29 cellular contexts compared by ENCODE assay signal in the genomic region with DNA sequence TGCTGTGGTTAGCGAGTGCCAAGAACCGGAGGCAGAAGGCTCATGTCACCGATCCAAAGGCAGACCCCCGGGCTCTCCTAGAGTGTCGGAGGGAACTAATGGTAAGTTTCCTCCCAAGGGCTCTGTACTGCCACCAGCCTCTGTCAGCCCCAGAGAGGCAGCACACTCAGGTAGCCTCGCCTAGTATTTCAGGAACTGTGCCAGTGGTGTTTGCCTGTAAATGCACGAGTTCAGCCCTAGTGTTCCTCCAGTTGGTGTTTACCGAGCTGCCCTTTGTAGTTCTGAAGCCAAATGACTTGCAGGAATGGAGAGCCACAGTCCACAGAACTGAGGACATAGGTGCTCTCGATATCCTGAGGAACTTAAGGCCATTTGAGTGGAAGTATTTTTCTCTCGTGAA.
DNase-seq lines count a peak whose midpoint lies in the region; ATAC-seq and TF ChIP-seq lines count a peak whose summit lies in the region.
"Had no signal": no experiment of that assay in that cellular context is flagged by ENCODE, and none has a peak within 500 bp of the region (broad histone marks: within the 10 kb centered on the region; RNA-seq: fewer than 3 reads in every experiment).

No MANE protein-coding gene starts in this region.

- H3K4me3 Mint-ChIP-seq in mesothelial cell of epicardium: no peak overlapping the region
- H3K4me3 Mint-ChIP-seq: activated CD4-positive, alpha-beta T cell treated with anti-CD3 and anti-CD28 coated beads for 36 hours; activated T-cell treated with anti-CD3 and anti-CD28 coated beads, Interleukin-2, amount 50 U/mL, for 4 hours; dendritic cell treated with granulocyte-macrophage colony-stimulating factor and Interleukin-4, amounts not matched to agents 40 ng/mL and 50 ng/mL, for 4 days; naive thymus-derived CD4-positive, alpha-beta T cell; T-helper 17 cell had no signal

- DNase-seq in heart left ventricle: no peak
- DNase-seq in cardiac septum (ENCODE audit: low spot score): no peak
- DNase-seq in left lung: no peak
- peak; percentile 77 for DNase-seq in stomach
- no peak for DNase-seq in putamen (ENCODE audit: low spot score)
- no peak for DNase-seq in stimulated activated naive CD4-positive, alpha-beta T cell (lab: John Stamatoyannopoulos, UW)
- no peak for DNase-seq in mesothelial cell of epicardium (ENCODE audit: low spot score in 2 of 2, unreplicated experiment in 2 of 2)
- DNase-seq: activated CD4-positive, alpha-beta T cell treated with anti-CD3 and anti-CD28 coated beads for 36 hours; activated naive CD4-positive, alpha-beta T cell treated with Interleukin-2 at 50 U/mL for 16 hours; activated T-cell treated with anti-CD3 and anti-CD28 coated beads, Interleukin-2, amount 50 U/mL, for 4 hours; amygdala; COR-L47; DMS79 treated with DMSO at 0.1 percent for 48 hours; H7; Kasumi-1; kidney glomerular epithelial cell; mesendoderm; naive thymus-derived CD4-positive, alpha-beta T cell; NCI-H1048; NCI-H1694 treated with DMSO at 0.1 percent for 48 hours; NCI-H2171 treated with DMSO at 0.1 percent for 48 hours; NCI-H524 treated with DMSO at 0.1 percent for 48 hours; NK-92 treated with Interleukin-12 subunit alpha and Interleukin-12 subunit beta, amount 100 ng/mL, for 24 hours; sigmoid colon; stimulated activated CD4-positive, alpha-beta T cell treated with anti-CD3 and anti-CD28 coated beads, Interleukin-15, amount 100 ng/mL, for 24 hours; T-helper 17 cell had no signal

- H3K27ac ChIP-seq in heart left ventricle (peak overlapping the region in 10 of 12 donors; percentile 56 to 89 (median 76)), left lung (no peak overlapping the region), stomach (peak overlapping the region; percentile 12 to 56 (median 42))
- H3K27ac ChIP-seq: Peyer's patch, sigmoid colon had no signal

- WGBS in heart left ventricle, 4 donors: 75 to 87% (median 81%) methylated on average over 9 to 10 of the region's 10 CpGs
- WGBS in stomach, 5 donors: 36 to 69% (median 55%) methylated on average over 10 of the region's 10 CpGs

- H3K9me2 ChIP-seq in Loucy (replicated peaks; ENCODE audit: low read depth, low read length): no peaks in the 10 kb centered on the region

- intact Hi-C loops in heart left ventricle (cut with DNase I): no loop called here
- intact Hi-C loops in cardiac septum (cut with DNase I): no loop called here
- intact Hi-C loops in left lung (cut with DNase I): no loop called here
- intact Hi-C loops in stomach (cut with DNase I; ENCODE audit: low total_unique reads): no loop called here

- H3K36me3 ChIP-seq in heart left ventricle: peaks cover 0 to 100% (median 96%) of the 10 kb centered on the region in 9 donors
- peaks cover 30% of the 10 kb centered on the region for H3K36me3 ChIP-seq in Loucy (ENCODE audit: insufficient read depth, low read length)
- H3K36me3 ChIP-seq in left lung: peaks cover 0 to 93% of the 10 kb centered on the region in 2 donors
- peaks cover 60 to 100% (median 96%) of the 10 kb centered on the region in 4 donors for H3K36me3 ChIP-seq in stomach

- ATAC-seq in heart left ventricle: no peak
- peak; percentile 43 for ATAC-seq in left lung
- ATAC-seq: activated CD4-positive, alpha-beta T cell treated with anti-CD3 and anti-CD28 coated beads for 36 hours; activated T-cell treated with anti-CD3 and anti-CD28 coated beads, Interleukin-2, amount 50 U/mL, for 4 hours; naive thymus-derived CD4-positive, alpha-beta T cell; T-helper 17 cell had no signal

- no peaks in the 10 kb centered on the region for H4K20me1 ChIP-seq in Loucy (ENCODE audit: insufficient read depth, low read length, poor library complexity, severe bottlenecking)

- TF ChIP-seq POLR2A in heart left ventricle (IDR thresholded peaks at IDR 0.05) (no peak), stomach (IDR thresholded peaks at IDR 0.05) (no peak)

- H3K9me3 ChIP-seq in heart left ventricle (no peaks in the 10 kb centered on the region), Loucy (ENCODE audit: insufficient read depth, low read depth, low read length) (no peaks in the 10 kb centered on the region), left lung (no peaks in the 10 kb centered on the region), stomach (no peaks in the 10 kb centered on the region)
- H3K9me3 ChIP-seq: Peyer's patch, sigmoid colon had no signal

- H3K4me1 ChIP-seq in heart left ventricle (peaks cover 0 to 70% (median 21%) of the 10 kb centered on the region in 12 donors), Loucy (ENCODE audit: insufficient read depth, low read length, poor library complexity, severe bottlenecking) (peaks cover 15% of the 10 kb centered on the region), left lung (no peaks in the 10 kb centered on the region), stomach (peaks cover 5 to 33% (median 23%) of the 10 kb centered on the region in 4 donors)

- no peak overlapping the region for H3K4me2 ChIP-seq in Loucy (ENCODE audit: low read depth, low read length, poor library complexity, severe bottlenecking)

- no peaks in the 10 kb centered on the region for H3K27me3 Mint-ChIP-seq in mesothelial cell of epicardium (ENCODE audit: low read depth)
- H3K27me3 Mint-ChIP-seq: activated CD4-positive, alpha-beta T cell treated with anti-CD3 and anti-CD28 coated beads for 36 hours; naive thymus-derived CD4-positive, alpha-beta T cell; T-helper 17 cell had no signal

- H3K4me3 ChIP-seq in heart left ventricle (no peak overlapping the region), Loucy (ENCODE audit: low read length, poor library complexity, severe bottlenecking) (no peak overlapping the region), left lung (no peak overlapping the region), stomach (no peak overlapping the region)
- H3K4me3 ChIP-seq: Peyer's patch, sigmoid colon had no signal

- H3K27me3 ChIP-seq in heart left ventricle (no peaks in the 10 kb centered on the region), Loucy (ENCODE audit: insufficient read depth, low read length, poor library complexity, severe bottlenecking) (no peaks in the 10 kb centered on the region), left lung (no peaks in the 10 kb centered on the region), stomach (no peaks in the 10 kb centered on the region)
- H3K27me3 ChIP-seq: Peyer's patch, sigmoid colon had no signal

- no peak overlapping the region for H3K27ac Mint-ChIP-seq in mesothelial cell of epicardium
- H3K27ac Mint-ChIP-seq: activated CD4-positive, alpha-beta T cell treated with anti-CD3 and anti-CD28 coated beads for 36 hours; dendritic cell treated with granulocyte-macrophage colony-stimulating factor and Interleukin-4, amounts not matched to agents 40 ng/mL and 50 ng/mL, for 4 days; naive thymus-derived CD4-positive, alpha-beta T cell; T-helper 17 cell had no signal

- no peaks in the 10 kb centered on the region for H3F3A ChIP-seq in Loucy (ENCODE audit: low read depth)

- no peaks in the 10 kb centered on the region for H3K9me3 Mint-ChIP-seq in mesothelial cell of epicardium
- H3K9me3 Mint-ChIP-seq: activated T-cell treated with anti-CD3 and anti-CD28 coated beads, Interleukin-2, amount 50 U/mL, for 4 hours; dendritic cell treated with granulocyte-macrophage colony-stimulating factor and Interleukin-4, amounts not matched to agents 40 ng/mL and 50 ng/mL, for 4 days had no signal

- H2AFZ ChIP-seq in Loucy (ENCODE audit: low read length): no peak overlapping the region

- peak overlapping the region; percentile 10 for H3K9ac ChIP-seq in Loucy (ENCODE audit: low read depth, low read length, poor library complexity, severe bottlenecking)

- no peaks in the 10 kb centered on the region for H3K79me2 ChIP-seq in Loucy (ENCODE audit: insufficient read depth, low read length)

- H3K36me3 Mint-ChIP-seq in mesothelial cell of epicardium: peaks cover 29% of the 10 kb centered on the region

- no peak for TF ChIP-seq EP300 in stomach (IDR thresholded peaks at IDR 0.05)

- TF ChIP-seq CTCF in heart left ventricle (IDR thresholded peaks at IDR 0.05) (no peak), Loucy (conservative IDR thresholded peaks at IDR 0.05; ENCODE audit: low read length) (no peak), left lung (IDR thresholded peaks at IDR 0.05) (no peak), stomach (IDR thresholded peaks at IDR 0.05) (peak in 1 of 7 experiments; percentile 23), mesothelial cell of epicardium (IDR thresholded peaks at IDR 0.05; ENCODE audit: unreplicated experiment) (no peak)

- H3K4me1 Mint-ChIP-seq in mesothelial cell of epicardium: peaks cover 31% of the 10 kb centered on the region
- H3K4me1 Mint-ChIP-seq: activated CD4-positive, alpha-beta T cell treated with anti-CD3 and anti-CD28 coated beads for 36 hours; naive thymus-derived CD4-positive, alpha-beta T cell; T-helper 17 cell had no signal

Comparison
In these comparisons a context has a peak if more than half of its experiments do, and no peak if none do; other contexts are left out.
1. H3K27ac ChIP-seq: peak in heart left ventricle (10 of 12) and stomach (5 of 5); none in left lung (0 of 2).